In genomic region chr14:92105073-92105844, GRCh38 we compare ENCODE assay signal across 8 cellular contexts. TPM values are rescaled to one million over a fixed set of nuclear protein-coding genes. Genes with fewer than 3 reads are reported as not detected.
DNase-seq lines count a peak whose midpoint lies in the region; ATAC-seq lines count a peak whose summit lies in the region.

No MANE protein-coding gene starts in this region.

- H3K4me3 ChIP-seq in iPS-20b (ENCODE audit: low read length) = peak overlapping the region; percentile 100

- peak overlapping the region; percentile 90 for H3K4me3 Mint-ChIP-seq in activated CD4-positive, alpha-beta T cell treated with anti-CD3 and anti-CD28 coated beads for 36 hours

- 56 to 61% (median 59%) methylated on average over 14 of the region's 14 CpGs for WGBS in adipose tissue, 3 donors

- no peaks in the 10 kb centered on the region for H3K36me3 ChIP-seq in iPS-20b (ENCODE audit: insufficient read depth, low read depth, low read length)

- peaks cover 2% of the 10 kb centered on the region for H3K36me3 Mint-ChIP-seq in activated CD4-positive, alpha-beta T cell treated with anti-CD3 and anti-CD28 coated beads for 36 hours (ENCODE audit: low read depth)

- peaks cover 42% of the 10 kb centered on the region for H3K4me1 Mint-ChIP-seq in activated CD4-positive, alpha-beta T cell treated with anti-CD3 and anti-CD28 coated beads for 36 hours

- H3K9me3 Mint-ChIP-seq in activated CD4-positive, alpha-beta T cell treated with anti-CD3 and anti-CD28 coated beads for 36 hours (ENCODE audit: low read depth) = no peaks in the 10 kb centered on the region

- CTCF ChIA-PET in activated CD4-positive, alpha-beta T cell treated with anti-CD3 and anti-CD28 coated beads for 36 hours (lab: Charles Lee) = interaction anchor here (1.1 to 5.5 kb wide), 3 partner anchors 14 to 65 kb away, joined by 3 to 125 read pairs (median 3); partner anchors contain the start of genes CPSF2 and NDUFB1

- peak overlapping the region; percentile 91 for H3K27ac Mint-ChIP-seq in activated CD4-positive, alpha-beta T cell treated with anti-CD3 and anti-CD28 coated beads for 36 hours

- H3K27ac ChIP-seq in adipose tissue (ENCODE audit: low read depth, low read length) (peak overlapping the region; percentile 66), iPS-20b (ENCODE audit: low read length) (no peak overlapping the region)

- H3K27me3 Mint-ChIP-seq in activated CD4-positive, alpha-beta T cell treated with anti-CD3 and anti-CD28 coated beads for 36 hours = no peaks in the 10 kb centered on the region

- no peaks in the 10 kb centered on the region for H3K27me3 ChIP-seq in iPS-20b (ENCODE audit: insufficient read depth, low read length)

- ATAC-seq in activated CD4-positive, alpha-beta T cell treated with anti-CD3 and anti-CD28 coated beads for 36 hours = no peak
- ATAC-seq in HG02571 (IDR thresholded peaks at IDR 0.05; ENCODE audit: unreplicated experiment) (no peak), HG03135 (IDR thresholded peaks at IDR 0.05; ENCODE audit: unreplicated experiment) (no peak), HG02884 (IDR thresholded peaks at IDR 0.05; ENCODE audit: unreplicated experiment) (no peak)

- peak overlapping the region; percentile 90; the same call in 1 of the 2 replicates for H3K9ac ChIP-seq in iPS-20b (ENCODE audit: low read depth, low read length)

- H3K9me3 ChIP-seq in iPS-20b (ENCODE audit: insufficient read depth, low read depth, low read length) = no peaks in the 10 kb centered on the region

- intact Hi-C loops in activated CD4-positive, alpha-beta T cell treated with anti-CD3 and anti-CD28 coated beads for 36 hours (cut with DNase I, micrococcal nuclease) = loop anchor here in 1 of 2 experiments (5.0 kb wide), 2 partner anchors 572 to 1348 kb away; no protein-coding TSS in a partner anchor

- POLR2A ChIA-PET in activated CD4-positive, alpha-beta T cell treated with anti-CD3 and anti-CD28 coated beads for 36 hours (lab: Charles Lee) = interaction anchor here (0.6 to 5.6 kb wide), 3 partner anchors 17 to 71 kb away, joined by 4 to 59 read pairs (median 8); partner anchors contain the start of genes CPSF2, NDUFB1 and TRIP11

- H3K4me1 ChIP-seq in iPS-20b (ENCODE audit: insufficient read depth, low read length) = peaks cover 8% of the 10 kb centered on the region; the same call in 1 of the 2 replicates

- DNase-seq in activated CD4-positive, alpha-beta T cell treated with anti-CD3 and anti-CD28 coated beads for 36 hours = no peak
- DNase-seq in activated CD4-positive, alpha-beta T cell treated with anti-CD3 and anti-CD28 coated beads for 4 hours = no peak
- peak; percentile 30 for DNase-seq in stromal cell of bone marrow (ENCODE audit: low read depth)

RNA-seq across cellular contexts. Expression of gene ATXN3, which starts 1.1 kb away (rescaled TPM):
- 10 to 100 TPM; 32.7 to 36.0 TPM for total RNA-seq in activated CD4-positive, alpha-beta T cell treated with anti-CD3 and anti-CD28 coated beads for 36 hours
- polyA plus RNA-seq in adipose tissue = 10 to 100 TPM in 2 of 3 donors, 1 to 10 TPM in 1; 5.0 to 18.6 (median 11.1) TPM

RNA-seq across cellular contexts. Expression of gene NDUFB1, which starts 16.2 kb away (rescaled TPM):
- total RNA-seq in activated CD4-positive, alpha-beta T cell treated with anti-CD3 and anti-CD28 coated beads for 36 hours = 100 to 1,000 TPM in 1 of 2 experiments, 10 to 100 TPM in 1; 68.9 to 118 TPM
- 100 to 1,000 TPM; 176 to 900 (median 508) TPM for polyA plus RNA-seq in adipose tissue

RNA-seq across cellular contexts. Expression of gene CPSF2, which starts 16.5 kb away (rescaled TPM):
- 100 to 1,000 TPM; 102 to 117 TPM for total RNA-seq in activated CD4-positive, alpha-beta T cell treated with anti-CD3 and anti-CD28 coated beads for 36 hours
- 10 to 100 TPM in 1 of 3 donors, 1 to 10 TPM in 2; 5.8 to 10.9 (median 9.4) TPM for polyA plus RNA-seq in adipose tissue
